8 cellular contexts compared by ENCODE assay signal in the genomic region with DNA sequence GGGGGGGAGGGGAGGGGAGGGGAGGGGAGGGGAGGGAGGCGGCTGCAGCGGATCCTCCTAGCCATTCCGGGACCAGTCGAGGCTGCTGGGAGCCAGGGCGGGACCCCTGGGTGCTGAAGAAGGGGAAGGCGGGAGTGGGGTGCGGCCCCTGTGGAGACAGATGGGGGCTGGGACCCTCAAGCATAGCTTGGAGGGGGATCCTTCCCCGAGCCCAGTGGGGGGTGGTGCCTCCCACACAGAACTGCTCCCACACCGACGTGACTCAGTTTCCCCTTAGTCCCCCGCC. TPM values are rescaled to one million over a fixed set of nuclear protein-coding genes. Genes with fewer than 3 reads are reported as not detected.
A peak's percentile ranks its signal among the peaks of the same experiment; 100 is the strongest.
DNase-seq lines count a peak whose midpoint lies in the region; ATAC-seq, FAIRE-seq and TF ChIP-seq lines count a peak whose summit lies in the region.

No MANE protein-coding gene starts in this region.

- no peak for ATAC-seq in HG03095 (IDR thresholded peaks at IDR 0.05; ENCODE audit: unreplicated experiment)

- H2AFZ ChIP-seq in SU-DHL-6 (ENCODE audit: low read depth, low read length, severe bottlenecking) = peak overlapping the region; percentile 65

- H3K27ac ChIP-seq in SU-DHL-6 (ENCODE audit: low read depth, low read length) = peak overlapping the region; percentile 34; the same call in 1 of the 2 replicates

- no peaks in the 10 kb centered on the region for H3K9me3 ChIP-seq in SU-DHL-6 (ENCODE audit: insufficient read depth, low read length)

- H3F3A ChIP-seq in SU-DHL-6 (ENCODE audit: insufficient read depth) = peaks cover 11% of the 10 kb centered on the region

- no peak for TF ChIP-seq POLR2A in GM12891 (IDR thresholded peaks at IDR 0.05; ENCODE audit: low read depth, low read length)

- no peak for FAIRE-seq in GM12891 (lab: Jason Lieb, UNC)

- DNase-seq in fibroblast of villous mesenchyme (ENCODE audit: low read depth) (no peak), skeletal muscle cell (ENCODE audit: low read depth) (no peak), NCI-H2196 (lab: John Stamatoyannopoulos, UW; ENCODE audit: unreplicated experiment) (no peak), GM12891 (ENCODE audit: insufficient read length, low spot score) (no peak)
- no peak for DNase-seq in stimulated activated CD4-positive, alpha-beta T cell treated with anti-CD3 and anti-CD28 coated beads, Interleukin-4, amount 100 ng/mL, for 24 hours

- TF ChIP-seq CTCF in GM12875 (IDR thresholded peaks at IDR 0.05; ENCODE audit: borderline replicate concordance, insufficient read depth, low read depth, low read length) = no peak
- no peak for TF ChIP-seq CTCF in SU-DHL-6 (IDR thresholded peaks at IDR 0.05; ENCODE audit: insufficient read depth, low read length, poor library complexity, severe bottlenecking)
- no peak for TF ChIP-seq CTCF in fibroblast of villous mesenchyme (IDR thresholded peaks at IDR 0.05; ENCODE audit: insufficient read depth, low read depth, low read length)

- no peaks in the 10 kb centered on the region for H3K79me2 ChIP-seq in SU-DHL-6 (ENCODE audit: insufficient read depth, low read length)

- peak overlapping the region; percentile 71 for H3K4me2 ChIP-seq in SU-DHL-6 (ENCODE audit: low read depth, low read length, poor library complexity, severe bottlenecking)

- H3K4me3 ChIP-seq in GM12875 (ENCODE audit: low read depth, low read length) (peak overlapping the region; percentile 70), SU-DHL-6 (ENCODE audit: insufficient read depth, low read length, poor library complexity, severe bottlenecking) (peak overlapping the region; percentile 70), fibroblast of villous mesenchyme (ENCODE audit: low read depth, low read length) (peak overlapping the region; percentile 90), skeletal muscle cell (ENCODE audit: low read depth, low read length) (peak overlapping the region; percentile 80)

- peak overlapping the region; percentile 75 for H3K9ac ChIP-seq in SU-DHL-6 (ENCODE audit: low read length)

- H3K36me3 ChIP-seq in SU-DHL-6 (ENCODE audit: low read length) = no peaks in the 10 kb centered on the region

- H3K9me2 ChIP-seq in SU-DHL-6 (replicated peaks; ENCODE audit: insufficient read depth, low read length) = no peaks in the 10 kb centered on the region

- H4K20me1 ChIP-seq in SU-DHL-6 (ENCODE audit: low read depth, low read length) = no peaks in the 10 kb centered on the region

- no peaks in the 10 kb centered on the region for H3K27me3 ChIP-seq in SU-DHL-6 (ENCODE audit: low read length)

TF ChIP-seq in GM12891, 5 proteins besides CTCF, POLR2A, EP300 and RAD21:
- TF ChIP-seq POLR2AphosphoS5 (IDR thresholded peaks at IDR 0.05; ENCODE audit: low read depth, low read length) (no peak), SPI1 (IDR thresholded peaks at IDR 0.05; ENCODE audit: low read depth, low read length) (no peak), PAX5 (IDR thresholded peaks at IDR 0.05; ENCODE audit: insufficient read depth, low read length, severe bottlenecking) (no peak), POU2F2 (IDR thresholded peaks at IDR 0.05; ENCODE audit: low read depth, low read length) (no peak), TAF1 (IDR thresholded peaks at IDR 0.05; ENCODE audit: low read depth, low read length) (no peak)

RNA-seq across cellular contexts. Expression of a gene that starts 0.5 kb away (rescaled TPM):
- 283 and 383 TPM in 2 replicates for total RNA-seq in fibroblast of villous mesenchyme
- polyA plus RNA-seq in GM12891 (2012; ENCODE audit: low read depth, missing spikeins) = 38.1 TPM

RNA-seq across cellular contexts. Expression of a gene that starts 12.7 kb away (rescaled TPM):
- 2.6 TPM in 2 replicates for total RNA-seq in fibroblast of villous mesenchyme
- 73.2 TPM for polyA plus RNA-seq in GM12891 (2012; ENCODE audit: low read depth, missing spikeins)

RNA-seq across cellular contexts. Expression of a gene that starts 19.8 kb away (rescaled TPM):
- total RNA-seq in fibroblast of villous mesenchyme = 56.0 and 56.1 TPM in 2 replicates
- polyA plus RNA-seq in GM12891 (2012; ENCODE audit: low read depth, missing spikeins) = 114 TPM

RNA-seq across cellular contexts. Expression of a gene that starts 23.5 kb away (rescaled TPM):
- total RNA-seq in fibroblast of villous mesenchyme = 201 and 214 TPM in 2 replicates
- 36.9 TPM for polyA plus RNA-seq in GM12891 (2012; ENCODE audit: low read depth, missing spikeins)

RNA-seq across cellular contexts. Expression of a gene that starts 50.3 kb away (rescaled TPM):
- total RNA-seq in fibroblast of villous mesenchyme = 4.5 and 4.7 TPM in 2 replicates
- 8.4 TPM for polyA plus RNA-seq in GM12891 (2012; ENCODE audit: low read depth, missing spikeins)
